1 cellular context compared by ENCODE assay signal in the genomic region with DNA sequence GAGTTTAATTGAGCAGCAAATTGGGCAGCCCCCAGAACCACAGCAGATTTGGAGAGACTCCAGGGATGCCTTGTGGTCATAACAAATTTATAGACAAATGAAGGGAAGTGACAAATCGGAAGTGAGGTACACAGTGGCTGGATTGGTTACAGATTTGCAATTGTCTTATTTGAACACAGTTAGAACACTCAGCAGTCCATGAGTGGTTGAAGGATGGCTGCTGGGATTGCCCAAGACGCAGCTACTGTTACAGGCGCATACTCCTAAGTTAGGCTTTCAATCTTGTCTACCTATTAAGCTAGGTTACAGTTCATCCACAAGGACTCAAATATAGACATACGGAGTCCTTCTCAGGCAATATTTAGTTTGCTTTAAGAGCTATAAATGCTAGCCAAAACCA.
TF ChIP-seq lines count a peak whose summit lies in the region.

No MANE protein-coding gene starts in this region.

TF ChIP-seq in HepG2, 621 proteins besides CTCF, POLR2A, EP300 and RAD21:
- TF ChIP-seq, protein P1, sequence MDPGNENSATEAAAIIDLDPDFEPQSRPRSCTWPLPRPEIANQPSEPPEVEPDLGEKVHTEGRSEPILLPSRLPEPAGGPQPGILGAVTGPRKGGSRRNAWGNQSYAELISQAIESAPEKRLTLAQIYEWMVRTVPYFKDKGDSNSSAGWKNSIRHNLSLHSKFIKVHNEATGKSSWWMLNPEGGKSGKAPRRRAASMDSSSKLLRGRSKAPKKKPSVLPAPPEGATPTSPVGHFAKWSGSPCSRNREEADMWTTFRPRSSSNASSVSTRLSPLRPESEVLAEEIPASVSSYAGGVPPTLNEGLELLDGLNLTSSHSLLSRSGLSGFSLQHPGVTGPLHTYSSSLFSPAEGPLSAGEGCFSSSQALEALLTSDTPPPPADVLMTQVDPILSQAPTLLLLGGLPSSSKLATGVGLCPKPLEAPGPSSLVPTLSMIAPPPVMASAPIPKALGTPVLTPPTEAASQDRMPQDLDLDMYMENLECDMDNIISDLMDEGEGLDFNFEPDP (CRISPR knock-in tag; conservative IDR thresholded peaks at IDR 0.05) = no peak
- TF ChIP-seq AGO2 (optimal IDR thresholded peaks at IDR 0.05; ENCODE audit: low read depth, low read length) (no peak), ZNF430 (CRISPR knock-in tag; IDR thresholded peaks at IDR 0.05) (no peak), NR2F2 (IDR thresholded peaks at IDR 0.05; ENCODE audit: borderline replicate concordance, low read depth) (no peak), ZBTB21 (CRISPR knock-in tag; IDR thresholded peaks at IDR 0.05) (no peak), ISL2 (CRISPR knock-in tag; IDR thresholded peaks at IDR 0.05) (no peak)
- TF ChIP-seq, protein P2, sequence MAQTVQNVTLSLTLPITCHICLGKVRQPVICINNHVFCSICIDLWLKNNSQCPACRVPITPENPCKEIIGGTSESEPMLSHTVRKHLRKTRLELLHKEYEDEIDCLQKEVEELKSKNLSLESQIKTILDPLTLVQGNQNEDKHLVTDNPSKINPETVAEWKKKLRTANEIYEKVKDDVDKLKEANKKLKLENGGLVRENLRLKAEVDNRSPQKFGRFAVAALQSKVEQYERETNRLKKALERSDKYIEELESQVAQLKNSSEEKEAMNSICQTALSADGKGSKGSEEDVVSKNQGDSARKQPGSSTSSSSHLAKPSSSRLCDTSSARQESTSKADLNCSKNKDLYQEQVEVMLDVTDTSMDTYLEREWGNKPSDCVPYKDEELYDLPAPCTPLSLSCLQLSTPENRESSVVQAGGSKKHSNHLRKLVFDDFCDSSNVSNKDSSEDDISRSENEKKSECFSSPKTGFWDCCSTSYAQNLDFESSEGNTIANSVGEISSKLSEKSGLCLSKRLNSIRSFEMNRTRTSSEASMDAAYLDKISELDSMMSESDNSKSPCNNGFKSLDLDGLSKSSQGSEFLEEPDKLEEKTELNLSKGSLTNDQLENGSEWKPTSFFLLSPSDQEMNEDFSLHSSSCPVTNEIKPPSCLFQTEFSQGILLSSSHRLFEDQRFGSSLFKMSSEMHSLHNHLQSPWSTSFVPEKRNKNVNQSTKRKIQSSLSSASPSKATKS (CRISPR knock-in tag; IDR thresholded peaks at IDR 0.05) = no peak
- TF ChIP-seq, protein P3, sequence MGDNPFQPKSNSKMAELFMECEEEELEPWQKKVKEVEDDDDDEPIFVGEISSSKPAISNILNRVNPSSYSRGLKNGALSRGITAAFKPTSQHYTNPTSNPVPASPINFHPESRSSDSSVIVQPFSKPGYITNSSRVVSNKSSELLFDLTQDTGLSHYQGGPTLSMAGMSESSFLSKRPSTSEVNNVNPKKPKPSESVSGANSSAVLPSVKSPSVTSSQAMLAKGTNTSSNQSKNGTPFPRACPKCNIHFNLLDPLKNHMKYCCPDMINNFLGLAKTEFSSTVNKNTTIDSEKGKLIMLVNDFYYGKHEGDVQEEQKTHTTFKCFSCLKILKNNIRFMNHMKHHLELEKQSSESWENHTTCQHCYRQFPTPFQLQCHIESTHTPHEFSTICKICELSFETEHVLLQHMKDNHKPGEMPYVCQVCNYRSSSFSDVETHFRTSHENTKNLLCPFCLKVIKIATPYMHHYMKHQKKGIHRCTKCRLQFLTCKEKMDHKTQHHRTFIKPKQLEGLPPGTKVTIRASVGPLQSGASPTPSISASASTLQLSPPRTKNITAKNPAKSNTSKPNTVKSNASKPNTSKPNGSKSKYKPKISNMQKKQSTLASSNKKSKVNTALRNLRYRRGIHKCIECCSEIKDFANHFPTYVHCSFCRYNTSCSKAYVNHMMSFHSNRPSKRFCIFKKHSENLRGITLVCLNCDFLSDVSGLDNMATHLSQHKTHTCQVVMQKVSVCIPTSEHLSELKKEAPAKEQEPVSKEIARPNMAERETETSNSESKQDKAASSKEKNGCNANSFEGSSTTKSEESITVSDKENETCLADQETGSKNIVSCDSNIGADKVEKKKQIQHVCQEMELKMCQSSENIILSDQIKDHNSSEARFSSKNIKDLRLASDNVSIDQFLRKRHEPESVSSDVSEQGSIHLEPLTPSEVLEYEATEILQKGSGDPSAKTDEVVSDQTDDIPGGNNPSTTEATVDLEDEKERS (CRISPR knock-in tag; IDR thresholded peaks at IDR 0.05) = no peak
- TF ChIP-seq, protein P4, sequence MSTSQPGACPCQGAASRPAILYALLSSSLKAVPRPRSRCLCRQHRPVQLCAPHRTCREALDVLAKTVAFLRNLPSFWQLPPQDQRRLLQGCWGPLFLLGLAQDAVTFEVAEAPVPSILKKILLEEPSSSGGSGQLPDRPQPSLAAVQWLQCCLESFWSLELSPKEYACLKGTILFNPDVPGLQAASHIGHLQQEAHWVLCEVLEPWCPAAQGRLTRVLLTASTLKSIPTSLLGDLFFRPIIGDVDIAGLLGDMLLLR (CRISPR knock-in tag; IDR thresholded peaks at IDR 0.05) = no peak
- TF ChIP-seq, protein P5, sequence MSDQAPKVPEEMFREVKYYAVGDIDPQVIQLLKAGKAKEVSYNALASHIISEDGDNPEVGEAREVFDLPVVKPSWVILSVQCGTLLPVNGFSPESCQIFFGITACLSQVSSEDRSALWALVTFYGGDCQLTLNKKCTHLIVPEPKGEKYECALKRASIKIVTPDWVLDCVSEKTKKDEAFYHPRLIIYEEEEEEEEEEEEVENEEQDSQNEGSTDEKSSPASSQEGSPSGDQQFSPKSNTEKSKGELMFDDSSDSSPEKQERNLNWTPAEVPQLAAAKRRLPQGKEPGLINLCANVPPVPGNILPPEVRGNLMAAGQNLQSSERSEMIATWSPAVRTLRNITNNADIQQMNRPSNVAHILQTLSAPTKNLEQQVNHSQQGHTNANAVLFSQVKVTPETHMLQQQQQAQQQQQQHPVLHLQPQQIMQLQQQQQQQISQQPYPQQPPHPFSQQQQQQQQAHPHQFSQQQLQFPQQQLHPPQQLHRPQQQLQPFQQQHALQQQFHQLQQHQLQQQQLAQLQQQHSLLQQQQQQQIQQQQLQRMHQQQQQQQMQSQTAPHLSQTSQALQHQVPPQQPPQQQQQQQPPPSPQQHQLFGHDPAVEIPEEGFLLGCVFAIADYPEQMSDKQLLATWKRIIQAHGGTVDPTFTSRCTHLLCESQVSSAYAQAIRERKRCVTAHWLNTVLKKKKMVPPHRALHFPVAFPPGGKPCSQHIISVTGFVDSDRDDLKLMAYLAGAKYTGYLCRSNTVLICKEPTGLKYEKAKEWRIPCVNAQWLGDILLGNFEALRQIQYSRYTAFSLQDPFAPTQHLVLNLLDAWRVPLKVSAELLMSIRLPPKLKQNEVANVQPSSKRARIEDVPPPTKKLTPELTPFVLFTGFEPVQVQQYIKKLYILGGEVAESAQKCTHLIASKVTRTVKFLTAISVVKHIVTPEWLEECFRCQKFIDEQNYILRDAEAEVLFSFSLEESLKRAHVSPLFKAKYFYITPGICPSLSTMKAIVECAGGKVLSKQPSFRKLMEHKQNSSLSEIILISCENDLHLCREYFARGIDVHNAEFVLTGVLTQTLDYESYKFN (CRISPR knock-in tag; conservative IDR thresholded peaks at IDR 0.05) = no peak
